ENCODE assay signal across 11 cellular contexts in genomic region chr9:38421498-38422211, GRCh38. TPM values are rescaled to one million over a fixed set of nuclear protein-coding genes. Genes with fewer than 3 reads are reported as not detected.
A peak's percentile ranks its signal among the peaks of the same experiment; 100 is the strongest.
DNase-seq lines count a peak whose midpoint lies in the region; ATAC-seq and TF ChIP-seq lines count a peak whose summit lies in the region.
"Had no signal": no experiment of that assay in that cellular context is flagged by ENCODE, and none has a peak within 500 bp of the region (broad histone marks: within the 10 kb centered on the region; RNA-seq: fewer than 3 reads in every experiment).

No MANE protein-coding gene starts in this region.

- no peaks in the 10 kb centered on the region for H3K36me3 ChIP-seq in thoracic aorta

- peaks cover 5% of the 10 kb centered on the region for H3K27me3 Mint-ChIP-seq in endothelial cell (ENCODE audit: unreplicated experiment)

- DNase-seq in DMS53 (lab: John Stamatoyannopoulos, UW) (peak; percentile 27), DMS53 treated with DMSO at 0.1 percent for 48 hours (lab: John Stamatoyannopoulos, UW; ENCODE audit: unreplicated experiment) (no peak), NCI-H446 (lab: John Stamatoyannopoulos, UW) (peak; percentile 63 to 88), endothelial cell (ENCODE audit: low spot score) (no peak), thoracic aorta (ENCODE audit: low spot score) (no peak)
- no peak for DNase-seq in stimulated activated CD4-positive, alpha-beta T cell treated with anti-CD3 and anti-CD28 coated beads, Interleukin-2, amount 100 ng/mL, for 48 hours
- no peak for DNase-seq in activated CD4-positive, CD25-positive, alpha-beta regulatory T cell (lab: John Stamatoyannopoulos, UW)
- DNase-seq: activated CD8-positive, alpha-beta memory T cell treated with anti-CD3 and anti-CD28 coated beads, Interleukin-2, amount 50 U/mL, for 48 hours; small intestine had no signal

- ATAC-seq in thoracic aorta (ENCODE audit: insufficient number of reproducible peaks, low FRiP score, low read depth) (no peak), HG03378 (IDR thresholded peaks at IDR 0.05; ENCODE audit: unreplicated experiment) (no peak)

- H3K4me3 Mint-ChIP-seq in endothelial cell (ENCODE audit: unreplicated experiment), result peak overlapping the region; percentile 31

- H3K4me1 ChIP-seq in thoracic aorta (ENCODE audit: control insufficient read depth in 1 of 2, low read depth in 2 of 2), result peaks cover 6 to 34% of the 10 kb centered on the region in 2 donors

- TF ChIP-seq CTCF in endothelial cell (IDR thresholded peaks at IDR 0.05; ENCODE audit: unreplicated experiment) (no peak), thoracic aorta (IDR thresholded peaks at IDR 0.05) (no peak)

- no peak overlapping the region for H3K27ac ChIP-seq in thoracic aorta

- peaks cover 3% of the 10 kb centered on the region for H3K4me1 Mint-ChIP-seq in endothelial cell (ENCODE audit: unreplicated experiment)

- no peak overlapping the region for H3K27ac Mint-ChIP-seq in endothelial cell (ENCODE audit: unreplicated experiment)

- no peaks in the 10 kb centered on the region for H3K9me3 ChIP-seq in thoracic aorta

- H3K4me3 ChIP-seq in thoracic aorta, result peak overlapping the region; percentile 77

- no peaks in the 10 kb centered on the region for H3K27me3 ChIP-seq in thoracic aorta (replicated peaks; ENCODE audit: insufficient read depth)

- no peaks in the 10 kb centered on the region for H3K36me3 Mint-ChIP-seq in endothelial cell (ENCODE audit: low read depth, unreplicated experiment)

- no peaks in the 10 kb centered on the region for H3K9me3 Mint-ChIP-seq in endothelial cell (ENCODE audit: unreplicated experiment)

RNA-seq across cellular contexts. Expression of gene IGFBPL1, which starts 2.6 kb away (rescaled TPM):
- total RNA-seq in endothelial cell (ENCODE audit: unreplicated experiment) (9.1 TPM), thoracic aorta (10 to 100 TPM; 16.6 to 34.0 TPM)
- total RNA-seq: A172 had no signal

RNA-seq across cellular contexts. Expression of gene ALDH1B1, which starts 29.2 kb away (rescaled TPM):
- total RNA-seq in endothelial cell (ENCODE audit: unreplicated experiment) (18.7 TPM), thoracic aorta (100 to 1,000 TPM; 195 to 229 TPM)

Comparison
In these comparisons a context has a peak if more than half of its experiments do, and no peak if none do; other contexts are left out.
1. DNase-seq: peak in DMS53 (single experiment) and NCI-H446 (2 of 2); none in DMS53 treated with DMSO at 0.1 percent for 48 hours (single experiment), endothelial cell (single experiment), thoracic aorta (single experiment), stimulated activated CD4-positive, alpha-beta T cell treated with anti-CD3 and anti-CD28 coated beads, Interleukin-2, amount 100 ng/mL, for 48 hours (0 of 2) and activated CD4-positive, CD25-positive, alpha-beta regulatory T cell (0 of 4).